In the genomic region with DNA sequence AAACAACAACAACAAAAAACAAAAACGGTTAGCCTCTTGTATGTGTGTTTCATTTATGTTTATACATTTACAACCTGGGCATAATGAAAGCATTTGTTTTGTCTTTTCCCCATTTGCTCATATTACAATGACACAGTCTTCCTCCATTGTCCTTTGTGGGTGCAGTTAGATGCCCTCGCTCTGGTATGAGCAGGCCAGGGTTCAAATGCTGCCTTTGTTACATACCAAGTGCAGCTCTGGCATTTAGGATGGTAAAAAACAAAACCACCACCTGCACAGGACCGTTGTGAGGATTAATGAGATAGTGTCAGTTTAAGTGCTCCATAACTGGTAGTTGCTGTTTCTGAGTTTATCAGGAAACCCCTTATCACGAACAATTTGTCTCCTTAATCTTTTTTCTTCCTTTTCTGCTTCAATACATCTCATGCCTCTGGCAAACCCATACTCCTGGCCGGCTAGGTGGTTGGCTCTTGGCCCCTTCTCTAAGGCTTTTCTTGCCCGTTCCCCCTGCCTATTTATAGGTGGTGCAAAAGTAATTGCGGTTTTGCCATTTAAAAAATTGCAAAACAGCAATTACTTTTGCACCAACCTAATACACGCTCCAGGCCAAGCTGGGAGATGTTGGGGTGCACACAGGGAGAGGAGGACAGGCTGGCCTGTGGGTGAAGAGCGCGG, we compare ENCODE assay signal across 8 cellular contexts. TPM values are rescaled to one million over a fixed set of nuclear protein-coding genes. Genes with fewer than 3 reads are reported as not detected.
DNase-seq lines count a peak whose midpoint lies in the region; ATAC-seq, FAIRE-seq and TF ChIP-seq lines count a peak whose summit lies in the region.

No MANE protein-coding gene starts in this region.

- H4K91ac ChIP-seq in H9 (ENCODE audit: insufficient read length, low read depth, low read length), result no peak overlapping the region

- H3K4me1 Mint-ChIP-seq in H9, result peaks cover 33 to 38% of the 10 kb centered on the region in 2 experiments
- H3K4me1 Mint-ChIP-seq in naive thymus-derived CD8-positive, alpha-beta T cell, result peaks cover 6 to 19% (median 15%) of the 10 kb centered on the region in 4 donors

- H3K56ac ChIP-seq in H9 (ENCODE audit: insufficient read length, low read depth, low read length), result no peak overlapping the region

- no peak overlapping the region for H2BK12ac ChIP-seq in H9 (ENCODE audit: insufficient read length, low read depth, low read length)

- H3K18ac ChIP-seq in H9 (ENCODE audit: insufficient read length, low read depth, low read length), result peak overlapping the region; percentile 18

- no peak overlapping the region for H2BK120ac ChIP-seq in H9 (ENCODE audit: low read depth, low read length, poor library complexity, severe bottlenecking)

- H3K79me2 ChIP-seq in H9 (ENCODE audit: insufficient read depth, low read length), result no peaks in the 10 kb centered on the region

- CTCF ChIA-PET in A549 (lab: Yijun Ruan, JAX), result interaction anchor here (1.0 to 1.3 kb wide), 2 partner anchors 8 to 129 kb away, joined by 4 read pairs; no protein-coding TSS in a partner anchor

- no peak for ATAC-seq in A549
- no peak for ATAC-seq in naive thymus-derived CD8-positive, alpha-beta T cell
- no peak for ATAC-seq in GM21528 (IDR thresholded peaks at IDR 0.05; ENCODE audit: low FRiP score, unreplicated experiment)

- no peaks in the 10 kb centered on the region for H3K27me3 ChIP-seq in H9 (ENCODE audit: insufficient read depth, low read length)

- TF ChIP-seq POLR2A in A549 (IDR thresholded peaks at IDR 0.05; ENCODE audit: low read length), result no peak

- no peaks in the 10 kb centered on the region for H3K36me3 Mint-ChIP-seq in H9 (ENCODE audit: insufficient read depth in 1 of 3, low read depth in 3 of 3)
- no peaks in the 10 kb centered on the region for H3K36me3 Mint-ChIP-seq in naive thymus-derived CD8-positive, alpha-beta T cell

- no peak for TF ChIP-seq EP300 in A549 (IDR thresholded peaks at IDR 0.05)

- H3K4me2 ChIP-seq in A549, result peak overlapping the region; percentile 53
- H3K4me2 ChIP-seq in H9 (ENCODE audit: insufficient read depth, insufficient read length, low read length), result peak overlapping the region; percentile 84

- H3K27ac ChIP-seq in A549 (no peak overlapping the region), H9 (ENCODE audit: insufficient read length, low read depth, low read length) (no peak overlapping the region), coronary artery (no peak overlapping the region)

- no peak for TF ChIP-seq CTCF in A549 (IDR thresholded peaks at IDR 0.05)
- no peak for TF ChIP-seq CTCF in H9 (conservative IDR thresholded peaks at IDR 0.05)
- no peak for TF ChIP-seq CTCF in coronary artery (IDR thresholded peaks at IDR 0.05)
- TF ChIP-seq CTCF in GM10266 (IDR thresholded peaks at IDR 0.05; ENCODE audit: control insufficient read depth, insufficient read depth, low read depth, missing control alignments), result no peak

- no peaks in the 10 kb centered on the region for H4K20me1 ChIP-seq in H9 (ENCODE audit: control insufficient read depth, insufficient read depth, insufficient read length)

- no peak overlapping the region for H3K4ac ChIP-seq in H9 (ENCODE audit: low read depth, low read length)

- no peak overlapping the region for H3T11ph ChIP-seq in H9 (ENCODE audit: low read length)

- H3K27me3 Mint-ChIP-seq in H9 (ENCODE audit: low read depth), result no peaks in the 10 kb centered on the region; the same call in 1 of the 2 replicates
- H3K27me3 Mint-ChIP-seq in naive thymus-derived CD8-positive, alpha-beta T cell, result peaks cover 0 to 2% (median 0%) of the 10 kb centered on the region in 5 donors

- H4K5ac ChIP-seq in H9 (ENCODE audit: insufficient read length, low read depth, low read length), result no peak overlapping the region

- TF ChIP-seq RAD21 in A549 (conservative IDR thresholded peaks at IDR 0.05 in 1 of 2, IDR thresholded peaks at IDR 0.05 in 1 of 2), result no peak

- DNase-seq in A549 (ENCODE audit: low read depth in 1 of 2, low spot score in 1 of 2) (no peak), H9 (no peak), coronary artery (ENCODE audit: low spot score) (no peak), 8988T (no peak), GM10266 (ENCODE audit: extremely low spot score) (no peak), SHP77 (lab: John Stamatoyannopoulos, UW) (no peak)
- no peak for DNase-seq in naive thymus-derived CD8-positive, alpha-beta T cell

- no peak overlapping the region for H3K23ac ChIP-seq in H9 (ENCODE audit: insufficient read length, low read depth, low read length)

- H4K8ac ChIP-seq in H9 (replicated peaks; ENCODE audit: insufficient read length, low read depth, low read length), result no peak overlapping the region

- POLR2A ChIA-PET in A549 (lab: Yijun Ruan, JAX), result no interaction called here
- POLR2A ChIA-PET in naive thymus-derived CD8-positive, alpha-beta T cell (lab: Charles Lee), result interaction anchor here (0.6 to 4.9 kb wide), 5 partner anchors 21 to 169 kb away, joined by 4 to 37 read pairs (median 6); a partner anchor contains a TSS

- H2BK5ac ChIP-seq in H9 (ENCODE audit: insufficient read length, low read length), result no peak overlapping the region

- H3K14ac ChIP-seq in H9 (ENCODE audit: insufficient read depth, low read length), result no peak overlapping the region

- H3K23me2 ChIP-seq in H9 (ENCODE audit: insufficient read length, low read depth, low read length, poor library complexity, severe bottlenecking), result peaks cover 10% of the 10 kb centered on the region

- no peak for FAIRE-seq in A549 (lab: Jason Lieb, UNC)

- H3K4me3 Mint-ChIP-seq in H9, result peak overlapping the region; percentile 83 to 88
- peak overlapping the region; percentile 87 to 98 (median 94) for H3K4me3 Mint-ChIP-seq in naive thymus-derived CD8-positive, alpha-beta T cell

- no peak overlapping the region for H2AK5ac ChIP-seq in H9 (ENCODE audit: insufficient read length, low read length)

- H3K79me1 ChIP-seq in H9 (ENCODE audit: insufficient read depth, low read depth, low read length, poor library complexity, severe bottlenecking), result no peaks in the 10 kb centered on the region

- WGBS in A549 (ENCODE audit: missing lambda C conversion rate), result 87% methylated on average over 10 of the region's 10 CpGs
- WGBS in H9 (ENCODE audit: extremely low coverage, insufficient read length, low lambda C conversion rate), result no CpG with 5 or more reads among the region's 10 CpGs

- H2BK20ac ChIP-seq in H9 (ENCODE audit: low read depth, low read length, poor library complexity, severe bottlenecking), result no peak overlapping the region

- H3K4me3 ChIP-seq in A549, result no peak overlapping the region; the same call in 2 of the 3 replicates
- peak overlapping the region; percentile 88 for H3K4me3 ChIP-seq in coronary artery

- no peaks in the 10 kb centered on the region for H3K4me1 ChIP-seq in A549
- peaks cover 2% of the 10 kb centered on the region; the same call in 1 of the 2 replicates for H3K4me1 ChIP-seq in H9 (ENCODE audit: insufficient read depth, low read length)

- H2AFZ ChIP-seq in H9 (ENCODE audit: low read length), result no peak overlapping the region

- peak overlapping the region; percentile 55 for H3K9ac ChIP-seq in H9 (ENCODE audit: extremely low read depth, insufficient read length, low read length)

- no peaks in the 10 kb centered on the region for H3K9me3 Mint-ChIP-seq in H9
- no peaks in the 10 kb centered on the region for H3K9me3 Mint-ChIP-seq in naive thymus-derived CD8-positive, alpha-beta T cell

- H2BK15ac ChIP-seq in H9 (ENCODE audit: low read depth, low read length), result no peak overlapping the region

- H3K9me3 ChIP-seq in A549 (no peaks in the 10 kb centered on the region), H9 (ENCODE audit: control insufficient read depth, low read depth, low read length) (no peaks in the 10 kb centered on the region)

- H3K27ac Mint-ChIP-seq in H9, result no peak overlapping the region
- H3K27ac Mint-ChIP-seq in naive thymus-derived CD8-positive, alpha-beta T cell, result peak overlapping the region; percentile 68 to 96 (median 82)

TF ChIP-seq in A549, 52 proteins besides CTCF, POLR2A, EP300 and RAD21 (continues in another document):
- TF ChIP-seq CHD2 (IDR thresholded peaks at IDR 0.05; ENCODE audit: low read length, partially characterized antibody), result no peak

RNA-seq across cellular contexts. Expression of a gene that starts 18.6 kb away (rescaled TPM):
- polyA plus RNA-seq in A549 (2011; rRNA removed), result 5.4 and 7.7 TPM in 2 replicates
- 0.86 and 0.96 TPM in 2 replicates for polyA plus RNA-seq in A549 (2012; cell fraction: cytosol; rRNA removed)
- polyA plus RNA-seq in A549 (2012; cell fraction: nucleus; rRNA removed), result 2.2 and 3.5 TPM in 2 replicates
- 0.59 to 0.70 TPM (median 0.59 TPM) in 3 replicates for polyA plus RNA-seq in A549 (2017; fragmentation: RNase III; extraction: RNeasy Plus Mini Kit Qiagen cat#74134 plus additional on column Dnase treatment)
- 6.9 and 7.6 TPM in 2 replicates for polyA minus RNA-seq in A549 (2011; rRNA and poly(A)+ RNA removed)
- 0.44 TPM in 1 of 2 replicates, not detected in the other for total RNA-seq in H9 (2021)
- 1 to 10 TPM; 2.3 to 2.5 TPM for total RNA-seq in naive thymus-derived CD8-positive, alpha-beta T cell
- 1 to 10 TPM; 2.7 to 3.4 (median 2.8) TPM for polyA plus RNA-seq in naive thymus-derived CD8-positive, alpha-beta T cell

RNA-seq across cellular contexts. Expression of a gene that starts 21.0 kb away (rescaled TPM):
- polyA plus RNA-seq in A549 (2011; rRNA removed), result 78.4 and 85.1 TPM in 2 replicates
- 54.4 and 57.0 TPM in 2 replicates for polyA plus RNA-seq in A549 (2012; cell fraction: cytosol; rRNA removed)
- 101 and 109 TPM in 2 replicates for polyA plus RNA-seq in A549 (2012; cell fraction: nucleus; rRNA removed)
- 56.1 to 67.8 TPM (median 56.5 TPM) in 3 replicates for polyA plus RNA-seq in A549 (2017; fragmentation: RNase III; extraction: RNeasy Plus Mini Kit Qiagen cat#74134 plus additional on column Dnase treatment)
- 61.0 and 62.3 TPM in 2 replicates for polyA minus RNA-seq in A549 (2011; rRNA and poly(A)+ RNA removed)
- total RNA-seq in H9 (2021), result 48.8 and 49.2 TPM in 2 replicates
- total RNA-seq in naive thymus-derived CD8-positive, alpha-beta T cell, result 100 to 1,000 TPM; 179 to 181 TPM
- polyA plus RNA-seq in naive thymus-derived CD8-positive, alpha-beta T cell, result 10 to 100 TPM; 70.3 to 86.3 (median 74.3) TPM

RNA-seq across cellular contexts. Expression of a gene that starts 27.5 kb away (rescaled TPM):
- polyA plus RNA-seq in A549 (2011; rRNA removed), result 7.5 and 9.8 TPM in 2 replicates
- polyA plus RNA-seq in A549 (2012; cell fraction: cytosol; rRNA removed), result 2.5 and 2.6 TPM in 2 replicates
- polyA plus RNA-seq in A549 (2012; cell fraction: nucleus; rRNA removed), result 0.93 and 1.0 TPM in 2 replicates
- 5.3 to 6.1 TPM (median 5.9 TPM) in 3 replicates for polyA plus RNA-seq in A549 (2017; fragmentation: RNase III; extraction: RNeasy Plus Mini Kit Qiagen cat#74134 plus additional on column Dnase treatment)
- 2.9 and 3.0 TPM in 2 replicates for polyA minus RNA-seq in A549 (2011; rRNA and poly(A)+ RNA removed)
- 7.8 and 8.7 TPM in 2 replicates for total RNA-seq in H9 (2021)
- 10 to 100 TPM in 1 of 2 experiments, 1 to 10 TPM in 1; 8.6 to 11.3 TPM for total RNA-seq in naive thymus-derived CD8-positive, alpha-beta T cell
- 1 to 10 TPM; 3.2 to 6.3 (median 5.4) TPM for polyA plus RNA-seq in naive thymus-derived CD8-positive, alpha-beta T cell

RNA-seq across cellular contexts. Expression of a gene that starts 37.3 kb away (rescaled TPM):
- polyA plus RNA-seq in A549 (2011; rRNA removed), result 9.3 and 10.1 TPM in 2 replicates
- polyA plus RNA-seq in A549 (2012; cell fraction: cytosol; rRNA removed), result 6.6 and 8.1 TPM in 2 replicates
- polyA plus RNA-seq in A549 (2012; cell fraction: nucleus; rRNA removed), result 13.4 and 16.3 TPM in 2 replicates
- polyA plus RNA-seq in A549 (2017; fragmentation: RNase III; extraction: RNeasy Plus Mini Kit Qiagen cat#74134 plus additional on column Dnase treatment), result 6.3 to 7.5 TPM (median 6.4 TPM) in 3 replicates
- polyA minus RNA-seq in A549 (2011; rRNA and poly(A)+ RNA removed), result 16.8 and 19.2 TPM in 2 replicates
- 21.3 and 21.5 TPM in 2 replicates for total RNA-seq in H9 (2021)
- total RNA-seq in naive thymus-derived CD8-positive, alpha-beta T cell, result 10 to 100 TPM; 57.1 to 57.8 TPM
- 10 to 100 TPM in 2 of 3 donors, 1 to 10 TPM in 1; 9.2 to 19.0 (median 16.2) TPM for polyA plus RNA-seq in naive thymus-derived CD8-positive, alpha-beta T cell

Comparison
In these comparisons a context has a peak if more than half of its experiments do, and no peak if none do; other contexts are left out.
1. H3K27ac Mint-ChIP-seq: peak in naive thymus-derived CD8-positive, alpha-beta T cell (10 of 10); none in H9 (0 of 3).